Comparison of ENCODE assay signal across 28 cellular contexts in the genomic region with DNA sequence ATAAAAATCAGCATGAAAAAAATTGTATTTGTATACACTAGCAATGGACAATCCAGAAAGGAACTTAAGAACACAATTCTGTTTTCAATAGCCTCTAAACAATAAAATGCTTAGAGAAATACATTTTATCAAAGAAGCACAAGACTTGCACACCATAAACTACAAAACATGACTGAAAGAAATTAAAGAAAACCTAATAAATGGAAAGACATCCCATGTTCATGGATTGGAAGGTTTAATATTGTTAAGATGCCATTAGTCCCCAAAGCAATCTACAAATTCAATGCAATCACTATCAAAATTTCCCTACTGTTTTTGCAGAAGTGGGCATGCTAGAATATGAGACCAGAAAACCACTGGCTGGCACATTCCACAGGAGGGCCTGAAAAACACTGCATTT.
"Had no signal": no experiment of that assay in that cellular context is flagged by ENCODE, and none has a peak within 500 bp of the region (broad histone marks: within the 10 kb centered on the region; RNA-seq: fewer than 3 reads in every experiment).

No MANE protein-coding gene starts in this region.

- H3K9me3 ChIP-seq: colonic mucosa had no signal

- H3K27ac ChIP-seq: colonic mucosa, coronary artery, dorsolateral prefrontal cortex, epithelial cell of prostate, esophagus muscularis mucosa, esophagus squamous epithelium, foreskin keratinocyte, gastrocnemius medialis, gastroesophageal sphincter, heart left ventricle, heart right ventricle, hepatocyte had no signal

- H3K4me3 ChIP-seq: colonic mucosa, coronary artery, dorsolateral prefrontal cortex, esophagus muscularis mucosa, esophagus squamous epithelium, gastrocnemius medialis, gastroesophageal sphincter, heart left ventricle, heart right ventricle, hepatocyte had no signal

- DNase-seq: colonic mucosa; cortex of kidney; dermis blood vessel endothelial cell; dorsolateral prefrontal cortex; effector CD4-positive, alpha-beta T cell; effector CD8-positive, alpha-beta T cell; effector memory CD4-positive, alpha-beta T cell; effector memory CD8-positive, alpha-beta T cell; endodermal cell; erythroblast; esophagus squamous epithelium; foreskin fibroblast; foreskin keratinocyte; foreskin melanocyte; gastrocnemius medialis; glutamatergic neuron; head of caudate nucleus; heart left ventricle; heart right ventricle had no signal

- FAIRE-seq: colon, endometrium, endothelial cell of umbilical vein, frontal cortex had no signal

- H3K4me1 ChIP-seq: colonic mucosa, esophagus muscularis mucosa, esophagus squamous epithelium, foreskin keratinocyte, gastrocnemius medialis, gastroesophageal sphincter had no signal

- H3K36me3 ChIP-seq: colonic mucosa, esophagus muscularis mucosa, esophagus squamous epithelium, gastrocnemius medialis, gastroesophageal sphincter, heart left ventricle, heart right ventricle had no signal
